Comparison of ENCODE assay signal across 23 cellular contexts in the genomic region with DNA sequence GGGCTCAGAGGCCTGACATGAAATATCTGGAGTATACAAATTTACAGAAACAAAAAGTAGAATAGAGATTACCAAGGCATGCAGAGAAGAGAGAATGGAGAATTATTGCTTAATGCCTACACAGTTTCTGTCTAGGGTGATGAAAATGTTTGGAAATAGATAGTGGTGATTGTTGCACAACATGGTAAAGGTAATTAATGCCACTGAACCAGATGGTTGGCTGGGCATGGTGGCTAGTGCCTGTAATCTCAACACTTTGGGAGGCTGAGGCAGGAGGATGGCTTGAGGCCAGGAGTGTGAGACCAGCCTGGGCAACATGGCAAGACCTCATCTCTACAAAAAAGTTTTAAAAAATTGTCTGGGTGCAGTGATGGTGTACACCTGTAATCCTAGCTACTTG.
"Had no signal": no experiment of that assay in that cellular context is flagged by ENCODE, and none has a peak within 500 bp of the region (broad histone marks: within the 10 kb centered on the region; RNA-seq: fewer than 3 reads in every experiment).

No MANE protein-coding gene starts in this region.

- H3K4me1 ChIP-seq: colonic mucosa, pancreas, sigmoid colon, stomach had no signal

- H3K27ac ChIP-seq: colonic mucosa, heart right ventricle, pancreas, sigmoid colon, stomach, upper lobe of left lung had no signal

- H3K27me3 Mint-ChIP-seq: activated B cell treated with CpG ODN at 0.5 μM for 24 hours; activated CD8-positive, alpha-beta T cell treated with anti-CD3 and anti-CD28 coated beads for 36 hours; activated T-helper 17 cell treated with anti-CD3 and anti-CD28 coated beads, Interleukin-2, amount 50 U/mL, for 72 hours; brain; central memory CD8-positive, alpha-beta T cell; T-helper 17 cell had no signal

- H3K36me3 ChIP-seq: colonic mucosa, heart right ventricle, pancreas, sigmoid colon, stomach, upper lobe of left lung had no signal

- H3K9me3 ChIP-seq: colonic mucosa, pancreas had no signal

- H3K27me3 ChIP-seq: colonic mucosa, heart right ventricle, pancreas, sigmoid colon, stomach, upper lobe of left lung had no signal

- DNase-seq: activated B cell treated with CpG ODN at 0.5 μM for 24 hours; activated CD4-positive, alpha-beta T cell treated with anti-CD3 and anti-CD28 coated beads for 48 hours; activated CD8-positive, alpha-beta T cell treated with anti-CD3 and anti-CD28 coated beads for 36 hours; activated naive CD4-positive, alpha-beta T cell; activated naive CD8-positive, alpha-beta T cell treated with anti-CD3 and anti-CD28 coated beads, Interleukin-2, amount 10 ng/mL, durations not matched to agents 7 days and 5 days; activated T-cell treated with anti-CD3 and anti-CD28 coated beads, Interleukin-2, amount 50 U/mL, for 1 hour; anterior cingulate cortex; colonic mucosa; erythroblast; heart right ventricle; immature natural killer cell; mesenchymal stem cell; naive thymus-derived CD4-positive, alpha-beta T cell; pancreas; sigmoid colon; stimulated activated CD4-positive, alpha-beta T cell treated with anti-CD3 and anti-CD28 coated beads, Interleukin-4, amount 100 ng/mL, for 24 hours; stomach; T-helper 17 cell; upper lobe of left lung had no signal

- H3K4me3 Mint-ChIP-seq: activated B cell treated with CpG ODN at 0.5 μM for 24 hours; activated CD8-positive, alpha-beta T cell treated with anti-CD3 and anti-CD28 coated beads for 36 hours; activated naive CD8-positive, alpha-beta T cell treated with anti-CD3 and anti-CD28 coated beads, Interleukin-2, amount 10 ng/mL, durations not matched to agents 7 days and 5 days; activated T-helper 17 cell treated with anti-CD3 and anti-CD28 coated beads, Interleukin-2, amount 50 U/mL, for 72 hours; brain; central memory CD8-positive, alpha-beta T cell; immature natural killer cell; naive thymus-derived CD4-positive, alpha-beta T cell; stimulated activated effector memory CD8-positive, alpha-beta T cell treated with anti-CD3 and anti-CD28 coated beads, Interleukin-12 subunit alpha, Interleukin-12 subunit beta, amount 100 ng/mL, for 72 hours; T-helper 17 cell had no signal

- H3K36me3 Mint-ChIP-seq: activated naive CD8-positive, alpha-beta T cell treated with anti-CD3 and anti-CD28 coated beads, Interleukin-2, amount 10 ng/mL, durations not matched to agents 7 days and 5 days; brain; immature natural killer cell; naive thymus-derived CD4-positive, alpha-beta T cell; stimulated activated effector memory CD8-positive, alpha-beta T cell treated with anti-CD3 and anti-CD28 coated beads, Interleukin-12 subunit alpha, Interleukin-12 subunit beta, amount 100 ng/mL, for 72 hours had no signal

- H3K27ac Mint-ChIP-seq: activated B cell treated with CpG ODN at 0.5 μM for 24 hours; activated CD8-positive, alpha-beta T cell treated with anti-CD3 and anti-CD28 coated beads for 36 hours; activated naive CD8-positive, alpha-beta T cell treated with anti-CD3 and anti-CD28 coated beads, Interleukin-2, amount 10 ng/mL, durations not matched to agents 7 days and 5 days; activated T-helper 17 cell treated with anti-CD3 and anti-CD28 coated beads, Interleukin-2, amount 50 U/mL, for 72 hours; brain; immature natural killer cell; stimulated activated effector memory CD8-positive, alpha-beta T cell treated with anti-CD3 and anti-CD28 coated beads, Interleukin-12 subunit alpha, Interleukin-12 subunit beta, amount 100 ng/mL, for 72 hours; T-helper 17 cell had no signal

- H3K4me1 Mint-ChIP-seq: activated B cell treated with CpG ODN at 0.5 μM for 24 hours; activated naive CD8-positive, alpha-beta T cell treated with anti-CD3 and anti-CD28 coated beads, Interleukin-2, amount 10 ng/mL, durations not matched to agents 7 days and 5 days; activated T-helper 17 cell treated with anti-CD3 and anti-CD28 coated beads, Interleukin-2, amount 50 U/mL, for 72 hours; central memory CD8-positive, alpha-beta T cell; immature natural killer cell; naive thymus-derived CD4-positive, alpha-beta T cell; stimulated activated effector memory CD8-positive, alpha-beta T cell treated with anti-CD3 and anti-CD28 coated beads, Interleukin-12 subunit alpha, Interleukin-12 subunit beta, amount 100 ng/mL, for 72 hours had no signal

- H3K4me3 ChIP-seq: colonic mucosa, heart right ventricle, pancreas, sigmoid colon, stomach, upper lobe of left lung had no signal

- H3K9me3 Mint-ChIP-seq: activated CD8-positive, alpha-beta T cell treated with anti-CD3 and anti-CD28 coated beads for 36 hours; activated naive CD8-positive, alpha-beta T cell treated with anti-CD3 and anti-CD28 coated beads, Interleukin-2, amount 10 ng/mL, durations not matched to agents 7 days and 5 days; activated T-helper 17 cell treated with anti-CD3 and anti-CD28 coated beads, Interleukin-2, amount 50 U/mL, for 72 hours; central memory CD8-positive, alpha-beta T cell; immature natural killer cell; stimulated activated effector memory CD8-positive, alpha-beta T cell treated with anti-CD3 and anti-CD28 coated beads, Interleukin-12 subunit alpha, Interleukin-12 subunit beta, amount 100 ng/mL, for 72 hours had no signal

- ATAC-seq: activated CD8-positive, alpha-beta T cell treated with anti-CD3 and anti-CD28 coated beads for 36 hours; activated T-helper 17 cell treated with anti-CD3 and anti-CD28 coated beads, Interleukin-2, amount 50 U/mL, for 72 hours; heart right ventricle; naive thymus-derived CD4-positive, alpha-beta T cell; pancreas; stimulated activated effector memory CD8-positive, alpha-beta T cell treated with anti-CD3 and anti-CD28 coated beads, Interleukin-12 subunit alpha, Interleukin-12 subunit beta, amount 100 ng/mL, for 72 hours; T-helper 17 cell had no signal
